In genomic region chr17:77506371-77506991, GRCh38 we compare ENCODE assay signal across 2 cellular contexts.
TF ChIP-seq lines count a peak whose summit lies in the region.

No MANE protein-coding gene starts in this region.

TF ChIP-seq in SK-N-SH, 30 proteins besides CTCF, POLR2A, EP300 and RAD21:
- TF ChIP-seq USF2 (IDR thresholded peaks at IDR 0.05; ENCODE audit: borderline replicate concordance, low read depth, low read length) (no peak), RFX5 (IDR thresholded peaks at IDR 0.05; ENCODE audit: low read length) (no peak), SMC3 (IDR thresholded peaks at IDR 0.05; ENCODE audit: low read depth, low read length) (no peak), PBX3 (IDR thresholded peaks at IDR 0.05) (no peak), NRF1 (IDR thresholded peaks at IDR 0.05; ENCODE audit: low read depth, low read length) (no peak), ZBTB33 (IDR thresholded peaks at IDR 0.05; ENCODE audit: borderline replicate concordance, low read depth) (no peak), TCF12 (IDR thresholded peaks at IDR 0.05) (no peak), TAF1 (IDR thresholded peaks at IDR 0.05; ENCODE audit: borderline replicate concordance, low read depth, low read length) (no peak), GATA2 (CRISPR knock-in tag; IDR thresholded peaks at IDR 0.05) (no peak), RXRA (IDR thresholded peaks at IDR 0.05; ENCODE audit: borderline replicate concordance, low read depth) (no peak), GABPA (IDR thresholded peaks at IDR 0.05; ENCODE audit: low read depth) (no peak), MAX (IDR thresholded peaks at IDR 0.05; ENCODE audit: low read depth) (no peak), JUND (IDR thresholded peaks at IDR 0.05) (no peak), REST (IDR thresholded peaks at IDR 0.05; ENCODE audit: low read depth, low read length) (no peak), MEF2A (IDR thresholded peaks at IDR 0.05; ENCODE audit: borderline replicate concordance, low read depth) (no peak), FOSL2 (IDR thresholded peaks at IDR 0.05; ENCODE audit: borderline replicate concordance, low read depth) (no peak)

TF ChIP-seq in SK-N-SH treated with all-trans-retinoic acid at 6 μM for 48 hours, 23 proteins besides CTCF, POLR2A, EP300 and RAD21 (continued from another document):
- TF ChIP-seq POU6F1 (CRISPR knock-in tag; IDR thresholded peaks at IDR 0.05; ENCODE audit: borderline replicate concordance, low read depth): no peak
- TF ChIP-seq TOX (CRISPR knock-in tag; IDR thresholded peaks at IDR 0.05; ENCODE audit: borderline replicate concordance): no peak
